In the genomic region with DNA sequence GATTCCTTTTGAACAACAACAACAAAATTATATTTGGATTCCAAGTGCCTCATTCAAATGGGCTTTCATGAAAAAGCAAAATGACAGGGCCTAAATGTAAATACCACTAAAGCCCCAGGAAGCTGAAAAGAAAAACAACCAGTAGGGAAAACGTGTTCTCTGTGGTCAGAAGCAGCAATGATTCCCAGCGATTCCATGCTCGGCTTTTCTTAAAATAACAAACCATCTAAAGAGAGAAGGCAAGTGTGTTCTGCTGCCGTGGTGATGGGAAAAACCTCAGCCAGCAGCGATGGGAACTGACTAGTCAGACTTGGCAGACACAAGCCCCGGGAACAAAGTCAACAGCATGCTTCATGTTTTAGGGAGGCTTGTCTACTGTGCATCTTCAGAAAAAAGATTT, we compare ENCODE assay signal across 10 cellular contexts.
DNase-seq lines count a peak whose midpoint lies in the region; ATAC-seq and TF ChIP-seq lines count a peak whose summit lies in the region.
"Had no signal": no experiment of that assay in that cellular context is flagged by ENCODE, and none has a peak within 500 bp of the region (broad histone marks: within the 10 kb centered on the region; RNA-seq: fewer than 3 reads in every experiment).

No MANE protein-coding gene starts in this region.

- DNase-seq in HT1080 (ENCODE audit: low read depth) (peak; percentile 99), testis (peak; percentile 66), NCI-H1436 treated with DMSO at 0.1 percent for 48 hours (lab: John Stamatoyannopoulos, UW) (no peak)
- no peak for DNase-seq in activated CD4-positive, alpha-beta T cell treated with anti-CD3 and anti-CD28 coated beads for 48 hours
- DNase-seq: activated T-cell treated with anti-CD3 and anti-CD28 coated beads for 4 hours had no signal

- H3K27me3 ChIP-seq in layer of hippocampus (ENCODE audit: control insufficient read depth, insufficient read depth, low read length) (no peaks in the 10 kb centered on the region), testis (no peaks in the 10 kb centered on the region)

- no peaks in the 10 kb centered on the region for H3K36me3 ChIP-seq in testis (ENCODE audit: low read depth, missing control alignments)

- H3K4me1 ChIP-seq in testis: no peaks in the 10 kb centered on the region

- no peak overlapping the region for H3K4me3 ChIP-seq in testis
- H3K4me3 ChIP-seq: skin epidermis had no signal

- no peaks in the 10 kb centered on the region for H3K9me3 ChIP-seq in testis

- WGBS in testis, 2 donors: 34 to 36% methylated on average over 6 of the region's 6 CpGs

- peak overlapping the region; percentile 82 for H3K27ac ChIP-seq in cingulate gyrus (ENCODE audit: low read depth, low read length)
- H3K27ac ChIP-seq in layer of hippocampus (ENCODE audit: low read depth, low read length): peak overlapping the region; percentile 15
- H3K27ac ChIP-seq in testis: peak overlapping the region in 1 of 2 donors; percentile 29

- TF ChIP-seq CTCF in testis (IDR thresholded peaks at IDR 0.05): no peak

- TF ChIP-seq POLR2A in testis (IDR thresholded peaks at IDR 0.05): no peak

- ATAC-seq in GM18520 (IDR thresholded peaks at IDR 0.05; ENCODE audit: unreplicated experiment) (no peak), GM21786 (IDR thresholded peaks at IDR 0.05; ENCODE audit: unreplicated experiment) (no peak)

- intact Hi-C loops in testis (cut with DNase I; ENCODE audit: low total_unique reads): no loop called here

Comparison
In these comparisons a context has a peak if more than half of its experiments do, and no peak if none do; other contexts are left out.
1. DNase-seq: peak in HT1080 (single experiment) and testis (single experiment); none in NCI-H1436 treated with DMSO at 0.1 percent for 48 hours (single experiment) and activated CD4-positive, alpha-beta T cell treated with anti-CD3 and anti-CD28 coated beads for 48 hours (single experiment).